In the genomic region with DNA sequence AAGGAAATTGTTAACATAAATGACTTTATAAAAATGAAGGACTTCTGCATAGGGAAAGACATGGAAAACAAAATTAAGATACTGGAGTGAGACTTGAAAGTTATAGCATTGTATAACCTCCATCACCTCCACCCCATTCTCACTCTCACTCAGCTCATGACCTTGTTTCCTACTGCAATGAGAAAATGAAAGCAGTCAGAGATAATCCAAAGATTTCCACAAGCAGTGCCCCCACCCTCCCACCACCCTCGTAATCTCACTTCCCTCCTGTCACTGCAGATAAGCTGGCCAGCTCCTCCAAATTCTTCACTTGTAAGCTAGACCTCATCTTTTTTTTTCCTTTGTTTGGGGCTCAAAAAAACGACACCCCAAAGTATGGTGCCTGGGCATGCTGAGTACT, we compare ENCODE assay signal across 1 cellular context.
TF ChIP-seq lines count a peak whose summit lies in the region.

No MANE protein-coding gene starts in this region.

TF ChIP-seq in GM12878, 131 proteins besides CTCF, POLR2A, EP300 and RAD21:
- TF ChIP-seq, protein P1, sequence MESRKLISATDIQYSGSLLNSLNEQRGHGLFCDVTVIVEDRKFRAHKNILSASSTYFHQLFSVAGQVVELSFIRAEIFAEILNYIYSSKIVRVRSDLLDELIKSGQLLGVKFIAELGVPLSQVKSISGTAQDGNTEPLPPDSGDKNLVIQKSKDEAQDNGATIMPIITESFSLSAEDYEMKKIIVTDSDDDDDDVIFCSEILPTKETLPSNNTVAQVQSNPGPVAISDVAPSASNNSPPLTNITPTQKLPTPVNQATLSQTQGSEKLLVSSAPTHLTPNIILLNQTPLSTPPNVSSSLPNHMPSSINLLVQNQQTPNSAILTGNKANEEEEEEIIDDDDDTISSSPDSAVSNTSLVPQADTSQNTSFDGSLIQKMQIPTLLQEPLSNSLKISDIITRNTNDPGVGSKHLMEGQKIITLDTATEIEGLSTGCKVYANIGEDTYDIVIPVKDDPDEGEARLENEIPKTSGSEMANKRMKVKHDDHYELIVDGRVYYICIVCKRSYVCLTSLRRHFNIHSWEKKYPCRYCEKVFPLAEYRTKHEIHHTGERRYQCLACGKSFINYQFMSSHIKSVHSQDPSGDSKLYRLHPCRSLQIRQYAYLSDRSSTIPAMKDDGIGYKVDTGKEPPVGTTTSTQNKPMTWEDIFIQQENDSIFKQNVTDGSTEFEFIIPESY (IDR thresholded peaks at IDR 0.05): no peak
- TF ChIP-seq SPI1 (IDR thresholded peaks at IDR 0.05; ENCODE audit: borderline replicate concordance, insufficient read depth, low read depth, low read length): peak; percentile 36; the same call in 1 of the 2 replicates
